Comparison of ENCODE assay signal across 25 cellular contexts in genomic region chr15:62777657-62778056, GRCh38.
DNase-seq lines count a peak whose midpoint lies in the region; ATAC-seq, FAIRE-seq and TF ChIP-seq lines count a peak whose summit lies in the region.
"Had no signal": no experiment of that assay in that cellular context is flagged by ENCODE, and none has a peak within 500 bp of the region (broad histone marks: within the 10 kb centered on the region; RNA-seq: fewer than 3 reads in every experiment).

No MANE protein-coding gene starts in this region.

- H3K79me2 ChIP-seq in smooth muscle cell (ENCODE audit: low read depth) = no peaks in the 10 kb centered on the region

- no peak overlapping the region for H3K4me3 ChIP-seq in epithelial cell of esophagus (ENCODE audit: low read length)
- H3K4me3 ChIP-seq in smooth muscle cell = no peak overlapping the region
- H3K4me3 ChIP-seq: ovary, skin epidermis, suprapubic skin, upper lobe of left lung had no signal

- peaks cover 5% of the 10 kb centered on the region for H3K4me1 Mint-ChIP-seq in T-helper 17 cell
- H3K4me1 Mint-ChIP-seq: CD4-positive, CD25-positive, alpha-beta regulatory T cell; immature natural killer cell had no signal

- no peaks in the 10 kb centered on the region for H3K36me3 ChIP-seq in smooth muscle cell (ENCODE audit: low read depth)
- H3K36me3 ChIP-seq: ovary, upper lobe of left lung had no signal

- H3K27me3 Mint-ChIP-seq in T-helper 17 cell = peaks cover 23% of the 10 kb centered on the region
- H3K27me3 Mint-ChIP-seq: CD4-positive, CD25-positive, alpha-beta regulatory T cell had no signal

- no peaks in the 10 kb centered on the region for H3K9me3 ChIP-seq in smooth muscle cell (replicated peaks; ENCODE audit: low read depth)
- no peaks in the 10 kb centered on the region for H3K9me3 ChIP-seq in T-helper 17 cell (ENCODE audit: control insufficient read depth, low read length, poor library complexity, severe bottlenecking)
- H3K9me3 ChIP-seq: ovary, suprapubic skin, upper lobe of left lung had no signal

- H3K4me2 ChIP-seq in smooth muscle cell = peak overlapping the region; percentile 16

- H3K27ac Mint-ChIP-seq in T-helper 17 cell = no peak overlapping the region
- H3K27ac Mint-ChIP-seq: activated naive CD4-positive, alpha-beta T cell treated with anti-CD3 and anti-CD28 coated beads, Interleukin-2, amount 50 U/mL, for 72 hours; CD4-positive, CD25-positive, alpha-beta regulatory T cell; immature natural killer cell; nephron progenitor cell had no signal

- no peaks in the 10 kb centered on the region for H4K20me1 ChIP-seq in smooth muscle cell (ENCODE audit: low read depth)

- DNase-seq in EL (peak; percentile 67), RCC 7860 (ENCODE audit: low spot score) (peak; percentile 52), epithelial cell of esophagus (ENCODE audit: low read depth) (peak; percentile 45), smooth muscle cell (lab: John Stamatoyannopoulos, UW; ENCODE audit: unreplicated experiment) (no peak), T-helper 17 cell (no peak), CD1c-positive myeloid dendritic cell (ENCODE audit: extremely low spot score) (no peak)
- no peak for DNase-seq in activated T-cell treated with anti-CD3 and anti-CD28 coated beads, Interleukin-2, amount 50 U/mL, for 48 hours
- DNase-seq: activated CD4-positive, alpha-beta T cell treated with anti-CD3 and anti-CD28 coated beads for 4 hours; CD4-positive, CD25-positive, alpha-beta regulatory T cell; HCEC 1CT; immature natural killer cell; NCI-H1436 treated with DMSO at 0.1 percent for 48 hours; NCI-H345; nephron progenitor cell; ovary; SIG-M5; stimulated activated naive CD4-positive, alpha-beta T cell treated with Interleukin-2 at 50 U/mL for 16 hours; SW 1271; T-helper 9 cell; upper lobe of left lung had no signal

- no peak overlapping the region for H3K9ac ChIP-seq in smooth muscle cell (ENCODE audit: low read depth)

- H3K4me3 Mint-ChIP-seq in T-helper 17 cell = no peak overlapping the region
- H3K4me3 Mint-ChIP-seq: CD4-positive, CD25-positive, alpha-beta regulatory T cell; immature natural killer cell; nephron progenitor cell had no signal

- H3K27ac ChIP-seq in smooth muscle cell (ENCODE audit: low read depth) = peak overlapping the region; percentile 69
- H3K27ac ChIP-seq: skin epidermis, suprapubic skin, upper lobe of left lung, VCaP had no signal

- no peaks in the 10 kb centered on the region for H3K27me3 ChIP-seq in smooth muscle cell (ENCODE audit: low read depth)
- H3K27me3 ChIP-seq: ovary, suprapubic skin, upper lobe of left lung had no signal

- FAIRE-seq in RCC 7860 (lab: Jason Lieb, UNC) = peak; percentile 72
- FAIRE-seq: G401.6 had no signal

- WGBS in smooth muscle cell (ENCODE audit: low lambda C conversion rate) = 28% methylated on average over 2 of the region's 2 CpGs

- no peak for ATAC-seq in T-helper 17 cell

- H2AFZ ChIP-seq in smooth muscle cell (ENCODE audit: low read depth) = no peak overlapping the region

- no peaks in the 10 kb centered on the region for H3K36me3 Mint-ChIP-seq in T-helper 17 cell (ENCODE audit: low read depth)
- H3K36me3 Mint-ChIP-seq: activated naive CD4-positive, alpha-beta T cell treated with anti-CD3 and anti-CD28 coated beads, Interleukin-2, amount 50 U/mL, for 72 hours; CD4-positive, CD25-positive, alpha-beta regulatory T cell; immature natural killer cell had no signal

- TF ChIP-seq CTCF in epithelial cell of esophagus (IDR thresholded peaks at IDR 0.05; ENCODE audit: insufficient read depth, low read depth, low read length, missing control alignments) = no peak
- no peak for TF ChIP-seq CTCF in smooth muscle cell (IDR thresholded peaks at IDR 0.05; ENCODE audit: borderline replicate concordance, insufficient read depth, poor library complexity, severe bottlenecking)

- H3F3A ChIP-seq in smooth muscle cell (ENCODE audit: low read depth) = peaks cover 29% of the 10 kb centered on the region

- peaks cover 10% of the 10 kb centered on the region for H3K4me1 ChIP-seq in smooth muscle cell (ENCODE audit: low read depth)

Comparison
In these comparisons a context has a peak if more than half of its experiments do, and no peak if none do; other contexts are left out.
1. DNase-seq: peak in EL (single experiment), RCC 7860 (single experiment) and epithelial cell of esophagus (single experiment); none in smooth muscle cell (single experiment), T-helper 17 cell (0 of 3), activated T-cell treated with anti-CD3 and anti-CD28 coated beads, Interleukin-2, amount 50 U/mL, for 48 hours (0 of 2) and CD1c-positive myeloid dendritic cell (single experiment).